ENCODE assay signal across 18 cellular contexts in the genomic region with DNA sequence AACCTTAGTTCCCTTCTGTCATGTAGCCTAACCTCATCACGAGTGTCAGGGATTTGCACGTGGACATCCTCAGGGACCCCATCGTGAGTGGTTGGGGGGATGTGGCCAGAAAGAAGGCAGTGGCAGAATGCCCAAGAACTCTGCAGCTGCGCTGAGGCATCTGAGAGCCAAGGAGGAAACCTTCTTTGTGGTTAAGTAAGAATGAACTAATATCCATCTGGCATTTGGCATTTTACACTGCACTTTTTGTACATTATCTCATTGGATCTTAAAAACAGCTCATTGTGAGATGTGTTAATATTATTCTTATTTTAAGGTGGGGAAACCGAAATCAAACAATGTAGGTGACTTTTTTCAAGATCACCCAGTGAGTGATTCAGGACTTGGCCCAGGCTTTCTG. TPM values are rescaled to one million over a fixed set of nuclear protein-coding genes. Genes with fewer than 3 reads are reported as not detected.
DNase-seq lines count a peak whose midpoint lies in the region; ATAC-seq and TF ChIP-seq lines count a peak whose summit lies in the region.
"Had no signal": no experiment of that assay in that cellular context is flagged by ENCODE, and none has a peak within 500 bp of the region (broad histone marks: within the 10 kb centered on the region; RNA-seq: fewer than 3 reads in every experiment).

No MANE protein-coding gene starts in this region.

- ATAC-seq in DND-41 (ENCODE audit: insufficient read depth, low read depth) (peak; percentile 90), HG03196 (IDR thresholded peaks at IDR 0.05; ENCODE audit: unreplicated experiment) (no peak), left lung (no peak)
- ATAC-seq: PC-3, SK-N-SH treated with all-trans-retinoic acid at 6 μM for 48 hours had no signal

- peak overlapping the region; percentile 15 for H3K4me2 ChIP-seq in DND-41 (ENCODE audit: insufficient read depth, low read length)

- peaks cover 27% of the 10 kb centered on the region for H3K4me1 ChIP-seq in DND-41 (ENCODE audit: insufficient read depth, low read length)
- no peaks in the 10 kb centered on the region for H3K4me1 ChIP-seq in left lung
- H3K4me1 ChIP-seq: adrenal gland had no signal

- TF ChIP-seq CTCF in DND-41 (IDR thresholded peaks at IDR 0.05; ENCODE audit: borderline replicate concordance, extremely low read depth, low read length, poor library complexity, severe bottlenecking) (no peak), left lung (IDR thresholded peaks at IDR 0.05) (no peak)

- no peak overlapping the region for H3K4me3 ChIP-seq in DND-41 (ENCODE audit: low read depth in 1 of 2, low read length in 2 of 2)
- H3K4me3 ChIP-seq in left lung, result no peak overlapping the region
- H3K4me3 ChIP-seq: adrenal gland, esophagus muscularis mucosa had no signal

- no peaks in the 10 kb centered on the region for H3K79me2 ChIP-seq in DND-41 (ENCODE audit: insufficient read depth, low read length)

- H2AFZ ChIP-seq in DND-41 (ENCODE audit: low read depth, low read length), result no peak overlapping the region

- no peaks in the 10 kb centered on the region for H3K9me3 ChIP-seq in DND-41 (ENCODE audit: insufficient read depth, low read length, severe bottlenecking)
- peaks cover 0 to 3% of the 10 kb centered on the region in 2 donors for H3K9me3 ChIP-seq in left lung
- H3K9me3 ChIP-seq: adrenal gland had no signal

- H3K27me3 ChIP-seq in DND-41 (ENCODE audit: insufficient read depth, low read length, poor library complexity) (no peaks in the 10 kb centered on the region), left lung (peaks cover 0 to 8% of the 10 kb centered on the region in 2 donors)
- H3K27me3 ChIP-seq: adrenal gland had no signal

- DNase-seq in DND-41, result peak; percentile 75
- peak; percentile 87 for DNase-seq in LHCN-M2 (ENCODE audit: low read depth)
- DNase-seq in dedifferentiated amniotic fluid mesenchymal stem cell (ENCODE audit: extremely low spot score), result peak; percentile 32
- peak; percentile 8 for DNase-seq in iris pigment epithelial cell (ENCODE audit: low read depth)
- DNase-seq in hepatic stellate cell (ENCODE audit: low spot score), result no peak
- DNase-seq in left lung, result no peak
- DNase-seq in cerebellar nuclear complex (lab: John Stamatoyannopoulos, UW), result no peak
- DNase-seq: activated CD4-positive, alpha-beta memory T cell treated with anti-CD3 and anti-CD28 coated beads, Interleukin-2, amount 10 ng/mL, durations not matched to agents 7 days and 5 days; adrenal gland; DMS53; Karpas-422; PC-3; stimulated activated CD4-positive, alpha-beta T cell treated with anti-CD3 and anti-CD28 coated beads, Interleukin-1b, Interleukin-23, amount 100 ng/mL, for 48 hours; substantia nigra had no signal

- H3K27ac ChIP-seq in DND-41 (ENCODE audit: low read length), result peak overlapping the region; percentile 62
- H3K27ac ChIP-seq in left lung, result no peak overlapping the region
- H3K27ac ChIP-seq: adrenal gland, esophagus muscularis mucosa had no signal

- intact Hi-C loops in left lung (cut with DNase I), result no loop called here

- H4K20me1 ChIP-seq in DND-41 (ENCODE audit: insufficient read depth, low read length), result no peaks in the 10 kb centered on the region

- H3K36me3 ChIP-seq in DND-41 (ENCODE audit: insufficient read depth, low read length) (no peaks in the 10 kb centered on the region), left lung (no peaks in the 10 kb centered on the region)
- H3K36me3 ChIP-seq: adrenal gland, esophagus muscularis mucosa had no signal

- H3K9ac ChIP-seq in DND-41 (ENCODE audit: low read depth, low read length), result no peak overlapping the region; the same call in 1 of the 2 replicates

RNA-seq across cellular contexts. Expression of gene APCDD1, which starts 32.6 kb away (rescaled TPM):
- 3.1 and 8.2 TPM in 2 replicates for total RNA-seq in LHCN-M2 (2014; rRNA removed)
- polyA plus RNA-seq in LHCN-M2 (2012), result 9.4 TPM
- total RNA-seq in left lung, result 10 to 100 TPM; 27.6 to 49.0 TPM
- total RNA-seq: activated CD4-positive, alpha-beta memory T cell treated with anti-CD3 and anti-CD28 coated beads, Interleukin-2, amount 10 ng/mL, durations not matched to agents 7 days and 5 days; activated T-helper 1 cell treated with anti-CD3 and anti-CD28 coated beads, Interleukin-12 subunit alpha, Interleukin-12 subunit beta, Interleukin-2, Interleukin-4 antibody, amounts not matched to agents 30 ng/mL and 10 ng/mL and 1 ng/mL, durations not matched to agents 14 hours and 24 hours and 36 hours; PC-3 had no signal

Comparison
In these comparisons a context has a peak if more than half of its experiments do, and no peak if none do; other contexts are left out.
1. DNase-seq: peak in DND-41 (single experiment), LHCN-M2 (single experiment), dedifferentiated amniotic fluid mesenchymal stem cell (single experiment) and iris pigment epithelial cell (single experiment); none in hepatic stellate cell (single experiment), left lung (0 of 2) and cerebellar nuclear complex (0 of 2).